In genomic region chr18:80194874-80195570, GRCh38 we compare ENCODE assay signal across 13 cellular contexts. TPM values are rescaled to one million over a fixed set of nuclear protein-coding genes. Genes with fewer than 3 reads are reported as not detected.
DNase-seq lines count a peak whose midpoint lies in the region; ATAC-seq lines count a peak whose summit lies in the region.
"Had no signal": no experiment of that assay in that cellular context is flagged by ENCODE, and none has a peak within 500 bp of the region (broad histone marks: within the 10 kb centered on the region; RNA-seq: fewer than 3 reads in every experiment).

No MANE protein-coding gene starts in this region.

- no peaks in the 10 kb centered on the region for H3K4me1 Mint-ChIP-seq in activated T-cell treated with anti-CD3 and anti-CD28 coated beads, Interleukin-2, amount 50 U/mL, for 4 hours (ENCODE audit: low read depth)
- H3K4me1 Mint-ChIP-seq in naive thymus-derived CD8-positive, alpha-beta T cell = no peaks in the 10 kb centered on the region

- no peaks in the 10 kb centered on the region for H3K36me3 Mint-ChIP-seq in activated T-cell treated with anti-CD3 and anti-CD28 coated beads, Interleukin-2, amount 50 U/mL, for 4 hours (ENCODE audit: insufficient read depth)
- no peaks in the 10 kb centered on the region for H3K36me3 Mint-ChIP-seq in naive thymus-derived CD8-positive, alpha-beta T cell

- ATAC-seq in activated T-cell treated with anti-CD3 and anti-CD28 coated beads, Interleukin-2, amount 50 U/mL, for 4 hours = peak; percentile 18 to 69
- ATAC-seq in GM21619 (IDR thresholded peaks at IDR 0.05; ENCODE audit: unreplicated experiment) (peak; percentile 60), HG03442 (IDR thresholded peaks at IDR 0.05; ENCODE audit: unreplicated experiment) (peak; percentile 47), HG03095 (IDR thresholded peaks at IDR 0.05; ENCODE audit: unreplicated experiment) (no peak)
- no peak for ATAC-seq in naive thymus-derived CD8-positive, alpha-beta T cell

- no peaks in the 10 kb centered on the region for H3K9me3 Mint-ChIP-seq in activated T-cell treated with anti-CD3 and anti-CD28 coated beads, Interleukin-2, amount 50 U/mL, for 4 hours
- no peaks in the 10 kb centered on the region for H3K9me3 Mint-ChIP-seq in naive thymus-derived CD8-positive, alpha-beta T cell

- no peak for DNase-seq in activated T-cell treated with anti-CD3 and anti-CD28 coated beads, Interleukin-2, amount 50 U/mL, for 4 hours
- DNase-seq in activated T-cell treated with anti-CD3 and anti-CD28 coated beads, Interleukin-2, amount 50 U/mL, for 48 hours = no peak
- DNase-seq in ureter (ENCODE audit: low spot score) (peak; percentile 27), kidney tubule cell (ENCODE audit: low spot score) (no peak)
- DNase-seq in naive thymus-derived CD8-positive, alpha-beta T cell = no peak
- DNase-seq: effector memory CD4-positive, alpha-beta T cell; MM.1S; ovary; stimulated activated naive CD4-positive, alpha-beta T cell treated with Interleukin-2 at 50 U/mL for 16 hours; T1000 had no signal

- H3K27me3 Mint-ChIP-seq in activated T-cell treated with anti-CD3 and anti-CD28 coated beads, Interleukin-2, amount 50 U/mL, for 4 hours (ENCODE audit: low read depth) = peaks cover 36% of the 10 kb centered on the region
- peaks cover 4 to 35% (median 20%) of the 10 kb centered on the region in 5 donors for H3K27me3 Mint-ChIP-seq in naive thymus-derived CD8-positive, alpha-beta T cell

- no peak overlapping the region for H3K4me3 Mint-ChIP-seq in activated T-cell treated with anti-CD3 and anti-CD28 coated beads, Interleukin-2, amount 50 U/mL, for 4 hours
- no peak overlapping the region for H3K4me3 Mint-ChIP-seq in naive thymus-derived CD8-positive, alpha-beta T cell

- POLR2A ChIA-PET in naive thymus-derived CD8-positive, alpha-beta T cell (lab: Charles Lee) = no interaction called here

- H3K27ac Mint-ChIP-seq in naive thymus-derived CD8-positive, alpha-beta T cell = no peak overlapping the region

RNA-seq across cellular contexts. Expression of gene PARD6G, which starts 52.3 kb away (rescaled TPM):
- under 1 TPM in 2 of 3 donors, not detected in 1; 0.37 to 0.61 TPM for total RNA-seq in activated T-cell treated with anti-CD3 and anti-CD28 coated beads, Interleukin-2, amount 50 U/mL, for 4 hours
- 26.4 TPM for total RNA-seq in ureter
- under 1 TPM; 0.25 to 0.34 TPM for total RNA-seq in naive thymus-derived CD8-positive, alpha-beta T cell
- under 1 TPM in 2 of 3 donors, not detected in 1; 0.13 to 0.16 TPM for polyA plus RNA-seq in naive thymus-derived CD8-positive, alpha-beta T cell

Comparison
In these comparisons a context has a peak if more than half of its experiments do, and no peak if none do; other contexts are left out.
1. ATAC-seq: peak in activated T-cell treated with anti-CD3 and anti-CD28 coated beads, Interleukin-2, amount 50 U/mL, for 4 hours (2 of 2), GM21619 (single experiment) and HG03442 (single experiment); none in naive thymus-derived CD8-positive, alpha-beta T cell (0 of 2) and HG03095 (single experiment).
2. RNA of gene PARD6G, which starts 52.3 kb away (total RNA-seq): 26.4 TPM in ureter (single experiment); 0.37 to 0.61 TPM in activated T-cell treated with anti-CD3 and anti-CD28 coated beads, Interleukin-2, amount 50 U/mL, for 4 hours and 0.25 to 0.34 TPM in naive thymus-derived CD8-positive, alpha-beta T cell; every median in the first group is over 10 times any median in the second.